14 cellular contexts compared by ENCODE assay signal in genomic region chr11:107705027-107705426, GRCh38. TPM values are rescaled to one million over a fixed set of nuclear protein-coding genes. Genes with fewer than 3 reads are reported as not detected.
DNase-seq lines count a peak whose midpoint lies in the region; ATAC-seq, FAIRE-seq and TF ChIP-seq lines count a peak whose summit lies in the region.
"Had no signal": no experiment of that assay in that cellular context is flagged by ENCODE, and none has a peak within 500 bp of the region (broad histone marks: within the 10 kb centered on the region; RNA-seq: fewer than 3 reads in every experiment).

No MANE protein-coding gene starts in this region.

- H3K27ac ChIP-seq in left lung (no peak overlapping the region), small intestine (ENCODE audit: low read depth in 1 of 2, low read length in 1 of 2) (no peak overlapping the region), suprapubic skin (no peak overlapping the region)
- H3K27ac ChIP-seq in effector memory CD4-positive, alpha-beta T cell (ENCODE audit: insufficient read depth, low read length, poor library complexity, severe bottlenecking) = no peak overlapping the region
- H3K27ac ChIP-seq: ovary, upper lobe of left lung had no signal

- H3K27ac Mint-ChIP-seq in nephron progenitor cell = no peak overlapping the region
- H3K27ac Mint-ChIP-seq: CD4-positive, CD25-positive, alpha-beta regulatory T cell had no signal

- no peak for TF ChIP-seq POLR2A in suprapubic skin (IDR thresholded peaks at IDR 0.05)

- intact Hi-C loops in left lung (cut with DNase I) = no loop called here

- H3K4me1 ChIP-seq in left lung = no peaks in the 10 kb centered on the region
- H3K4me1 ChIP-seq in effector memory CD4-positive, alpha-beta T cell (ENCODE audit: control insufficient read depth, insufficient read depth, low read length, poor library complexity, severe bottlenecking) = no peaks in the 10 kb centered on the region
- H3K4me1 ChIP-seq in small intestine (ENCODE audit: control insufficient read depth in 2 of 2, insufficient read depth in 1 of 2, low read depth in 1 of 2, low read length in 1 of 2) = no peaks in the 10 kb centered on the region
- peaks cover 4% of the 10 kb centered on the region for H3K4me1 ChIP-seq in suprapubic skin
- H3K4me1 ChIP-seq: upper lobe of left lung had no signal

- H3K9me3 ChIP-seq in MG63 = no peaks in the 10 kb centered on the region
- H3K9me3 ChIP-seq in left lung = no peaks in the 10 kb centered on the region
- no peaks in the 10 kb centered on the region for H3K9me3 ChIP-seq in effector memory CD4-positive, alpha-beta T cell (ENCODE audit: control insufficient read depth, low read length)
- H3K9me3 ChIP-seq in small intestine (ENCODE audit: control insufficient read depth, low read depth) = no peaks in the 10 kb centered on the region
- H3K9me3 ChIP-seq in suprapubic skin = no peaks in the 10 kb centered on the region
- H3K9me3 ChIP-seq: ovary, upper lobe of left lung had no signal

- no peak overlapping the region for H3K4me3 Mint-ChIP-seq in nephron progenitor cell
- H3K4me3 Mint-ChIP-seq: CD4-positive, CD25-positive, alpha-beta regulatory T cell had no signal

- 85 to 88% (median 85%) methylated on average over 2 of the region's 2 CpGs for WGBS in small intestine, 3 donors
- 51% methylated on average over 2 of the region's 2 CpGs for WGBS in suprapubic skin

- no peaks in the 10 kb centered on the region for H3K27me3 ChIP-seq in MG63
- H3K27me3 ChIP-seq in left lung = no peaks in the 10 kb centered on the region
- H3K27me3 ChIP-seq in effector memory CD4-positive, alpha-beta T cell (replicated peaks; ENCODE audit: control insufficient read depth, insufficient read depth, low read length, poor library complexity, severe bottlenecking) = no peaks in the 10 kb centered on the region
- H3K27me3 ChIP-seq in small intestine (ENCODE audit: control insufficient read depth in 2 of 2, insufficient read depth in 2 of 2, low read length in 2 of 2) = no peaks in the 10 kb centered on the region
- no peaks in the 10 kb centered on the region for H3K27me3 ChIP-seq in suprapubic skin
- H3K27me3 ChIP-seq: ovary, upper lobe of left lung had no signal

- TF ChIP-seq CTCF in AG10803 (conservative IDR thresholded peaks at IDR 0.05; ENCODE audit: low read length) (no peak), left lung (IDR thresholded peaks at IDR 0.05) (no peak), suprapubic skin (IDR thresholded peaks at IDR 0.05) (no peak), nephron progenitor cell (IDR thresholded peaks at IDR 0.05) (no peak)

- no peaks in the 10 kb centered on the region for H3K9me3 Mint-ChIP-seq in nephron progenitor cell
- H3K9me3 Mint-ChIP-seq: CD4-positive, CD25-positive, alpha-beta regulatory T cell had no signal

- H3K27me3 Mint-ChIP-seq in nephron progenitor cell (ENCODE audit: low read depth, poor library complexity) = peaks cover 8% of the 10 kb centered on the region

- TF ChIP-seq EP300 in suprapubic skin (IDR thresholded peaks at IDR 0.05) = no peak

- H3K4me3 ChIP-seq in AG10803 (ENCODE audit: low read length) = no peak overlapping the region
- no peak overlapping the region for H3K4me3 ChIP-seq in MG63
- H3K4me3 ChIP-seq in left lung = no peak overlapping the region
- H3K4me3 ChIP-seq in effector memory CD4-positive, alpha-beta T cell (ENCODE audit: insufficient read depth, low read depth, low read length, poor library complexity, severe bottlenecking) = no peak overlapping the region
- H3K4me3 ChIP-seq in small intestine (ENCODE audit: low read depth in 1 of 2, low read length in 2 of 2) = no peak overlapping the region
- no peak overlapping the region for H3K4me3 ChIP-seq in suprapubic skin
- H3K4me3 ChIP-seq: ovary, upper lobe of left lung had no signal

- no peaks in the 10 kb centered on the region for H3K36me3 Mint-ChIP-seq in nephron progenitor cell (ENCODE audit: low read depth)
- H3K36me3 Mint-ChIP-seq: CD4-positive, CD25-positive, alpha-beta regulatory T cell had no signal

- peak; percentile 72 for ATAC-seq in left lung
- ATAC-seq: left lobe of liver had no signal

- H3K36me3 ChIP-seq in MG63 (no peaks in the 10 kb centered on the region), left lung (no peaks in the 10 kb centered on the region), small intestine (ENCODE audit: control insufficient read depth in 2 of 2, insufficient read depth in 2 of 2, low read length in 2 of 2) (no peaks in the 10 kb centered on the region), suprapubic skin (no peaks in the 10 kb centered on the region)
- H3K36me3 ChIP-seq in effector memory CD4-positive, alpha-beta T cell (ENCODE audit: control insufficient read depth, insufficient read depth, low read length) = no peaks in the 10 kb centered on the region
- H3K36me3 ChIP-seq: ovary, upper lobe of left lung had no signal

- H3K4me1 Mint-ChIP-seq in nephron progenitor cell = no peaks in the 10 kb centered on the region
- H3K4me1 Mint-ChIP-seq: CD4-positive, CD25-positive, alpha-beta regulatory T cell had no signal

- no peak for FAIRE-seq in small intestine (lab: Jason Lieb, UNC)

- DNase-seq in AG10803 (ENCODE audit: low read depth) = peak; percentile 87
- peak; percentile 70 for DNase-seq in MG63
- peak; percentile 89 for DNase-seq in astrocyte of the hippocampus (ENCODE audit: low read depth, low spot score)
- DNase-seq in left lung = no peak
- DNase-seq in effector memory CD4-positive, alpha-beta T cell = no peak
- DNase-seq in small intestine = no peak
- DNase-seq in suprapubic skin (ENCODE audit: low spot score in 2 of 2) = no peak
- no peak for DNase-seq in nephron progenitor cell
- DNase-seq: CD4-positive, CD25-positive, alpha-beta regulatory T cell; NCI-H446; ovary; upper lobe of left lung had no signal

RNA-seq across cellular contexts. Expression of gene SLN, which starts 6.8 kb away (rescaled TPM):
- not detected in 2 replicates for total RNA-seq in MG63 (2014; rRNA removed; shearing (Covaris generic); ENCODE audit: low replicate concordance)
- total RNA-seq in left lung = 1 to 10 TPM in 1 of 2 donors, under 1 TPM in 1; 0.96 to 2.4 TPM
- under 1 TPM in 1 of 3 donors, not detected in 2; 0.15 TPM for polyA plus RNA-seq in small intestine
- total RNA-seq in suprapubic skin = 1 to 10 TPM in 2 of 4 donors, not detected in 2; 5.5 to 5.9 TPM
- total RNA-seq: CD4-positive, CD25-positive, alpha-beta regulatory T cell; left lobe of liver; T-helper 1 cell treated with Interleukin-12 subunit alpha and Interleukin-12 subunit beta and Interleukin-4 antibody, amounts not matched to agents 30 ng/mL and 1 ng/mL, for 36 hours had no signal
- polyA plus RNA-seq: CD4-positive, CD25-positive, alpha-beta regulatory T cell had no signal

Comparison
In these comparisons a context has a peak if more than half of its experiments do, and no peak if none do; other contexts are left out.
1. DNase-seq: peak in AG10803 (single experiment), MG63 (single experiment) and astrocyte of the hippocampus (single experiment); none in left lung (0 of 2), effector memory CD4-positive, alpha-beta T cell (0 of 3), small intestine (single experiment), suprapubic skin (0 of 2) and nephron progenitor cell (single experiment).